1 cellular context compared by ENCODE assay signal in the genomic region with DNA sequence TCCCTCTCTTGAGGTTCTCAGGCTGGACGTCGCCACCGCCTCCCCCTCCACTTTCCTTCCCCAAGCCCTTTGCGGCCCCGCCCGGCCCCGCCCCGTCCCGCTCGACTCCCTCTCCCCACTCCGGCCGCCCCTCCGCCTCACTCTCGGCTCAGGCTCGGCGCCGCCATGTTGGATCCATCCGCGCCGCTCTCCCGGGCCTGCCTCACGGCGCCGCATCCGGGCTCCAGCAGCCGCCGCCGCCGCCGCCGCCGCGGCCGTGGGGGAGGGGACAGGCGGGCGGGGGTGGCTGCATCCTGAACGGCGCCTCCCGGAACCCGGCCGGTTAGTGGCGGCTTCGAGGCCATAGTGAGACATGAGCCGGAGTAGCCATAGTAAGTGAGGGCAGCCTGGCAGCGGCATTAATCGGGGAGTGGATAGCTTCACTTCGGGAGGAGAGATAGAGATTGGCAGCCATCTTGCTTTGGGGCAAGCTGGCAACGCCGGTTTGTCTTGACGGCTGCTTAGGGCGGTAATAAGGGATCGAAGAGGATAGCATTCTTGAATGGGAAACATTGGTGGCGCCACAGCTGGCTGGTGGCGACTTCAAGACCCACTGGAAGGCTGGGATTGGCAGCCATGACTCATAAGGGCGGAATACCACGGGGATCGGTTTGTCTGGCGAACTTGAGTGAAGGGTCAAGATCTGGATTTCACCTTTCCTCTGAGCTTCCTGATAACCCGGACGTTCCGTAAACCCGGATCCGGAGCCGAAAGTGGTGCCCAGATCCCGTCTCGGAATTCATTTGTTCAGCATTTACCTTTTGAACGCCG.
TF ChIP-seq lines count a peak whose summit lies in the region.

DEDD (minus strand) TSS at position 258 of the 810 bp plus-strand sequence. CDS start 8,205 bp downstream, outside the sequence.

TF ChIP-seq in HEK293, 187 proteins besides CTCF, POLR2A, EP300 and RAD21 (continued from another document):
- TF ChIP-seq ZNF518A (tag by site-specific recombination; conservative IDR thresholded peaks at IDR 0.05; ENCODE audit: low read depth) = peak; percentile 57; the same call in 1 of the 2 replicates
- TF ChIP-seq SALL2 (tag by site-specific recombination; IDR thresholded peaks at IDR 0.05; ENCODE audit: borderline replicate concordance) = no peak
- TF ChIP-seq ZFP3 (tag by site-specific recombination; IDR thresholded peaks at IDR 0.05; ENCODE audit: low read depth) = no peak
- TF ChIP-seq PRDM4 (tag by site-specific recombination; IDR thresholded peaks at IDR 0.05) = no peak
- TF ChIP-seq ZNF501 (tag by site-specific recombination; IDR thresholded peaks at IDR 0.05) = no peak
TF ChIP-seq in HEK293: peak in this region for 51.
